20 cellular contexts compared by ENCODE assay signal in genomic region chr18:28804512-28805214, GRCh38.
"Had no signal": no experiment of that assay in that cellular context is flagged by ENCODE, and none has a peak within 500 bp of the region (broad histone marks: within the 10 kb centered on the region; RNA-seq: fewer than 3 reads in every experiment).

No MANE protein-coding gene starts in this region.

- H3K27me3 ChIP-seq: cardiac muscle cell, hepatocyte, left lung, pancreas, stomach, suprapubic skin, tibial nerve had no signal

- H3K36me3 ChIP-seq: cardiac muscle cell, left lung, pancreas, stomach, suprapubic skin, tibial nerve had no signal

- H3K4me1 ChIP-seq: left lung, pancreas, stomach, suprapubic skin, tibial nerve had no signal

- H3K27ac Mint-ChIP-seq: activated naive CD8-positive, alpha-beta T cell treated with anti-CD3 and anti-CD28 coated beads, Interleukin-2, amount 10 ng/mL, durations not matched to agents 7 days and 5 days; immature natural killer cell; stimulated activated memory B cell treated with anti-CD40 and anti-IgM and Interleukin-4, amounts not matched to agents 10 μg/mL and 1 μg/mL and 100 μg/mL, for 72 hours; WTC11 had no signal

- H3K4me3 ChIP-seq: cardiac muscle cell, hepatocyte, left lung, pancreas, stomach, suprapubic skin, tibial nerve had no signal

- H3K36me3 Mint-ChIP-seq: activated naive CD8-positive, alpha-beta T cell treated with anti-CD3 and anti-CD28 coated beads, Interleukin-2, amount 10 ng/mL, durations not matched to agents 7 days and 5 days; stimulated activated memory B cell treated with anti-CD40 and anti-IgM and Interleukin-4, amounts not matched to agents 10 μg/mL and 1 μg/mL and 100 μg/mL, for 72 hours had no signal

- H3K9me3 ChIP-seq: pancreas, suprapubic skin had no signal

- H3K27ac ChIP-seq: cardiac muscle cell, epithelial cell of prostate, hepatocyte, left lung, pancreas, stomach, suprapubic skin, tibial nerve had no signal

- ATAC-seq: activated T-cell treated with anti-CD3 and anti-CD28 coated beads, Interleukin-2, amount 50 U/mL, for 4 hours; left lung; natural killer cell treated with Interleukin-12 subunit alpha and Interleukin-12 subunit beta and Interleukin-15 and Interleukin-18, amount 100 ng/mL, for 72 hours; pancreas; sciatic nerve; stimulated activated memory B cell treated with anti-CD40 and anti-IgM and Interleukin-4, amounts not matched to agents 10 μg/mL and 1 μg/mL and 100 μg/mL, for 72 hours; WTC11 had no signal

- DNase-seq: activated CD8-positive, alpha-beta memory T cell treated with anti-CD3 and anti-CD28 coated beads, Interleukin-2, amount 50 U/mL, for 48 hours; activated naive CD4-positive, alpha-beta T cell treated with Interleukin-2 at 50 U/mL for 16 hours; activated naive CD8-positive, alpha-beta T cell treated with anti-CD3 and anti-CD28 coated beads, Interleukin-2, amount 10 ng/mL, durations not matched to agents 7 days and 5 days; activated T-cell treated with anti-CD3 and anti-CD28 coated beads, Interleukin-2, amount 50 U/mL, for 4 hours; immature natural killer cell; left lung; midbrain; pancreas; small intestine; stomach; T-helper 2 cell had no signal

- H3K4me1 Mint-ChIP-seq: activated naive CD8-positive, alpha-beta T cell treated with anti-CD3 and anti-CD28 coated beads, Interleukin-2, amount 10 ng/mL, durations not matched to agents 7 days and 5 days; stimulated activated memory B cell treated with anti-CD40 and anti-IgM and Interleukin-4, amounts not matched to agents 10 μg/mL and 1 μg/mL and 100 μg/mL, for 72 hours had no signal

- H3K27me3 Mint-ChIP-seq: activated naive CD8-positive, alpha-beta T cell treated with anti-CD3 and anti-CD28 coated beads, Interleukin-2, amount 10 ng/mL, durations not matched to agents 7 days and 5 days; natural killer cell treated with Interleukin-12 subunit alpha and Interleukin-12 subunit beta and Interleukin-15 and Interleukin-18, amount 100 ng/mL, for 72 hours; stimulated activated memory B cell treated with anti-CD40 and anti-IgM and Interleukin-4, amounts not matched to agents 10 μg/mL and 1 μg/mL and 100 μg/mL, for 72 hours had no signal

- H3K4me3 Mint-ChIP-seq: activated naive CD8-positive, alpha-beta T cell treated with anti-CD3 and anti-CD28 coated beads, Interleukin-2, amount 10 ng/mL, durations not matched to agents 7 days and 5 days; activated T-cell treated with anti-CD3 and anti-CD28 coated beads, Interleukin-2, amount 50 U/mL, for 4 hours; immature natural killer cell; natural killer cell treated with Interleukin-12 subunit alpha and Interleukin-12 subunit beta and Interleukin-15 and Interleukin-18, amount 100 ng/mL, for 72 hours; stimulated activated memory B cell treated with anti-CD40 and anti-IgM and Interleukin-4, amounts not matched to agents 10 μg/mL and 1 μg/mL and 100 μg/mL, for 72 hours; WTC11 had no signal
